22 cellular contexts compared by ENCODE assay signal in the genomic region with DNA sequence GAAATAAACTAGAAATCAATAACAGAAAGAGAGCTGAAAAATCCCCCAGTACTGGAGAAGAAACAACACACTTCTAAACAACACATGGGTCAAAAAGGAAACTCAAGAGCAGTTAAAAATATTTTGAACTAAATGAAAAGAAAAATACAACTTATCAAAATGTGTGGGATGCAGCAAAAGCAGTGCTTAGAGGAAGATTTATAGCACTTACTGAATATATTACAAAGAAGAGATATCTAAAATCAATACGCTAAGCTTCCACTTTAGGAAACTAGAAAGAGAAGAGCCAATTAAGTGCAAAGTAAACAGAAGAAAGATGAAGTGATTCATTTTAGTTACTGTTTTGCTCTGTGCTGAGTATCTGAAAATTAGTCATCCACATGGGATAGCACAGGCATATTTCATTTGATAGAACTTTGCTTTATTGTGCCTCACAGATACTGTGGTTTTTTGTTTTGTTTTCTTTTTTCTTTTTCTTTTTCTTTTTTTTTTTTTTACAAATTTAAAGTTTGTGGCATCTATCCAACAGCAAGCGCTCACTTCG. TPM values are rescaled to one million over a fixed set of nuclear protein-coding genes. Genes with fewer than 3 reads are reported as not detected.
DNase-seq lines count a peak whose midpoint lies in the region; ATAC-seq, FAIRE-seq and TF ChIP-seq lines count a peak whose summit lies in the region.
"Had no signal": no experiment of that assay in that cellular context is flagged by ENCODE, and none has a peak within 500 bp of the region (broad histone marks: within the 10 kb centered on the region; RNA-seq: fewer than 3 reads in every experiment).

No MANE protein-coding gene starts in this region.

- H3F3A ChIP-seq in PC-9 (ENCODE audit: insufficient read depth, low read depth): peaks cover 15% of the 10 kb centered on the region

- no peaks in the 10 kb centered on the region for H3K27me3 Mint-ChIP-seq in T-cell

- H3K36me3 Mint-ChIP-seq in T-cell: peaks cover 9% of the 10 kb centered on the region

- no peak for FAIRE-seq in HepG2 (lab: Jason Lieb, UNC)
- peak; percentile 82 for FAIRE-seq in RCC 7860 (lab: Jason Lieb, UNC)
- FAIRE-seq: HTR-8/SVneo had no signal

- BruUV-seq in HepG2 (replicated peaks; lab: Mats Ljungman, UMichigan): no TSS peak
- no TSS peak for BruUV-seq in PC-9 (replicated peaks; lab: Mats Ljungman, UMichigan)

- WGBS in HepG2 (ENCODE audit: low lambda C conversion rate): 93% methylated on average over 3 of the region's 3 CpGs
- WGBS in right lobe of liver (ENCODE audit: insufficient coverage, low coverage, low lambda C conversion rate, missing lambda C conversion rate): 90% methylated on average over 3 of the region's 3 CpGs

- peaks cover 0 to 4% (median 4%) of the 10 kb centered on the region in 3 donors for H3K4me1 Mint-ChIP-seq in T-cell

- H3K79me2 ChIP-seq in HepG2 (ENCODE audit: insufficient read depth, low read length) (peaks cover 29% of the 10 kb centered on the region), PC-9 (ENCODE audit: low read depth) (peaks cover 99% of the 10 kb centered on the region)

- TF ChIP-seq RAD21 in HepG2 (CRISPR knock-in tag; IDR thresholded peaks at IDR 0.05): no peak

- in situ Hi-C loops in HepG2 (cut with HindIII; ENCODE audit: extremely low pct_ligation_motif_present, low pct_unique_long_range_greater_than_20kb): no loop called here

- H3K9me3 ChIP-seq in HepG2 (ENCODE audit: low read length): peaks cover 10% of the 10 kb centered on the region; the same call in 1 of the 2 replicates
- H3K9me3 ChIP-seq in right lobe of liver: no peaks in the 10 kb centered on the region
- peaks cover 6% of the 10 kb centered on the region; the same call in 1 of the 2 replicates for H3K9me3 ChIP-seq in PC-9 (ENCODE audit: insufficient read depth, low read depth)

- no peak overlapping the region for H3K4me3 Mint-ChIP-seq in T-cell
- H3K4me3 Mint-ChIP-seq: IgD-negative memory B cell had no signal

- POLR2A ChIA-PET in HepG2 (lab: Yijun Ruan, JAX): interaction anchor here (1.8 kb wide), 1 partner anchor 16 kb away, joined by 6 read pairs; the partner anchor contains the start of gene TGFA
- POLR2A ChIA-PET in T-cell (lab: Charles Lee): no interaction called here
- POLR2A ChIA-PET in PC-9 (lab: Charles Lee; ENCODE audit: unreplicated experiment): no interaction called here

- H2AFZ ChIP-seq in HepG2 (ENCODE audit: low read length) (no peak overlapping the region), PC-9 (no peak overlapping the region)

- intact Hi-C loops in HepG2 (cut with micrococcal nuclease; ENCODE audit: unreplicated experiment) (no loop called here), right lobe of liver (cut with DNase I) (no loop called here), PC-9 (cut with micrococcal nuclease; ENCODE audit: unreplicated experiment) (no loop called here)

- H3K4me1 ChIP-seq in HepG2 (ENCODE audit: insufficient read depth, low read length): peaks cover 50% of the 10 kb centered on the region
- H3K4me1 ChIP-seq in right lobe of liver: no peaks in the 10 kb centered on the region
- peaks cover 19% of the 10 kb centered on the region for H3K4me1 ChIP-seq in foreskin keratinocyte
- H3K4me1 ChIP-seq in PC-9 (replicated peaks; ENCODE audit: insufficient read depth): peaks cover 48% of the 10 kb centered on the region

- H3K4me3 ChIP-seq in HepG2 (replicated peaks in 1 of 3; ENCODE audit: insufficient read depth in 1 of 3, low read depth in 2 of 3, low read length in 3 of 3) (no peak overlapping the region), right lobe of liver (no peak overlapping the region), PC-9 (no peak overlapping the region)
- H3K4me3 ChIP-seq: MG63 had no signal

- H4K20me1 ChIP-seq in HepG2 (ENCODE audit: insufficient read depth, low read length) (no peaks in the 10 kb centered on the region), PC-9 (ENCODE audit: insufficient read depth) (no peaks in the 10 kb centered on the region)

- H3K27ac ChIP-seq in HepG2 (ENCODE audit: extremely low read length, insufficient read depth, low read length): no peak overlapping the region
- H3K27ac ChIP-seq in right lobe of liver: no peak overlapping the region
- H3K27ac ChIP-seq in foreskin keratinocyte: peak overlapping the region; percentile 66
- no peak overlapping the region for H3K27ac ChIP-seq in PC-9
- H3K27ac ChIP-seq: C4-2B, HL-60 had no signal

- H3K27ac Mint-ChIP-seq in T-cell: no peak overlapping the region
- H3K27ac Mint-ChIP-seq: IgD-negative memory B cell had no signal

- 0 out of 2 replicates have a peak, but pooled peaks cover 4% of the 10 kb centered on the region for H3K9me2 ChIP-seq in PC-9 (ENCODE audit: insufficient read depth)

- no peak overlapping the region for H3K4me2 ChIP-seq in HepG2 (ENCODE audit: low read depth, low read length)
- H3K4me2 ChIP-seq in PC-9: no peak overlapping the region

- DNase-seq in HepG2 (ENCODE audit: low spot score) (no peak), right lobe of liver (no peak), RCC 7860 (ENCODE audit: low spot score) (no peak), foreskin keratinocyte (no peak), T-cell (no peak), PC-9 (no peak)
- DNase-seq: ACHN, GDM1, H7, Karpas-422, MG63, NCI-H1048, NCI-H1436, NCI-H2081 treated with DMSO at 0.1 percent for 48 hours, NCI-H226, NCI-H524, NCI-H82 had no signal

- ATAC-seq in HepG2 (no peak), right lobe of liver (no peak), foreskin keratinocyte (peak; percentile 29), HG03378 (IDR thresholded peaks at IDR 0.05; ENCODE audit: unreplicated experiment) (no peak), T-cell (replicated peaks in 1 of 4) (no peak)

- no peak overlapping the region for H3K9ac ChIP-seq in HepG2 (ENCODE audit: insufficient read depth, low read depth, low read length)

- TF ChIP-seq POLR2A in HepG2 (IDR thresholded peaks at IDR 0.05; ENCODE audit: insufficient read depth in 1 of 2, low read depth in 2 of 2, low read length in 2 of 2): no peak
- TF ChIP-seq POLR2A in right lobe of liver (IDR thresholded peaks at IDR 0.05): no peak

- TF ChIP-seq EP300 in HepG2 (IDR thresholded peaks at IDR 0.05; ENCODE audit: low read depth in 2 of 2, low read length in 2 of 2): no peak
- TF ChIP-seq EP300 in HepG2 (CRISPR knock-in tag; IDR thresholded peaks at IDR 0.05; ENCODE audit: borderline replicate concordance): no peak

- peaks cover 0 to 7% (median 7%) of the 10 kb centered on the region in 3 donors for H3K9me3 Mint-ChIP-seq in T-cell

- H3K36me3 ChIP-seq in HepG2 (replicated peaks in 1 of 2; ENCODE audit: control insufficient read depth in 1 of 2, insufficient read depth in 2 of 2, low read length in 2 of 2): no peaks in the 10 kb centered on the region; a peak in 1 of 5 replicates
- no peaks in the 10 kb centered on the region for H3K36me3 ChIP-seq in right lobe of liver
- H3K36me3 ChIP-seq in PC-9 (ENCODE audit: low read depth): peaks cover 25% of the 10 kb centered on the region
- H3K36me3 ChIP-seq: MG63 had no signal

- TF ChIP-seq CTCF in HepG2 (CRISPR knock-in tag; IDR thresholded peaks at IDR 0.05) (no peak), right lobe of liver (IDR thresholded peaks at IDR 0.05) (no peak), foreskin keratinocyte (conservative IDR thresholded peaks at IDR 0.05) (no peak), PC-9 (conservative IDR thresholded peaks at IDR 0.05) (no peak)

- CTCF ChIA-PET in HepG2 (lab: Yijun Ruan, JAX; ENCODE audit: low intra/inter-chr PET ratio, low total read pairs) (no interaction called here), T-cell (lab: Charles Lee) (no interaction called here), PC-9 (lab: Charles Lee) (no interaction called here)

- H3K27me3 ChIP-seq in HepG2 (ENCODE audit: control insufficient read depth in 1 of 2, insufficient read depth in 2 of 2, low read length in 2 of 2): no peaks in the 10 kb centered on the region
- H3K27me3 ChIP-seq in right lobe of liver: no peaks in the 10 kb centered on the region
- no peaks in the 10 kb centered on the region for H3K27me3 ChIP-seq in foreskin keratinocyte
- H3K27me3 ChIP-seq in PC-9 (ENCODE audit: insufficient read depth, low read depth): no peaks in the 10 kb centered on the region
- H3K27me3 ChIP-seq: MG63 had no signal

TF ChIP-seq in HepG2, 621 proteins besides CTCF, POLR2A, EP300 and RAD21:
- no peak for TF ChIP-seq LBX2 (CRISPR knock-in tag; IDR thresholded peaks at IDR 0.05; ENCODE audit: borderline replicate concordance)
- TF ChIP-seq ZFP90 (CRISPR knock-in tag; IDR thresholded peaks at IDR 0.05; ENCODE audit: borderline replicate concordance): peak; percentile 87
TF ChIP-seq in HepG2: peak in this region for 1.

RNA-seq across cellular contexts. Expression of gene TGFA, which starts 17.0 kb away (rescaled TPM):
- total RNA-seq in HepG2 (2016; rRNA removed; fragmentation: Illumina TruSeq; extraction: Trizol): 12.5 and 15.3 TPM in 2 replicates
- 1.3 and 1.5 TPM in 2 replicates for total RNA-seq in HepG2 (2016; cell fraction: cytosol; rRNA removed; fragmentation: Illumina TruSeq; extraction: Trizol; ENCODE audit: low read depth)
- 11.9 and 15.9 TPM in 2 replicates for total RNA-seq in HepG2 (2016; cell fraction: insoluble cytoplasmic fraction; rRNA removed; fragmentation: Illumina TruSeq; extraction: Trizol)
- total RNA-seq in HepG2 (2016; cell fraction: membrane; rRNA removed; fragmentation: Illumina TruSeq; extraction: Trizol): 7.3 and 8.5 TPM in 2 replicates
- 17.0 and 19.4 TPM in 2 replicates for total RNA-seq in HepG2 (2016; cell fraction: nucleus; rRNA removed; fragmentation: Illumina TruSeq; extraction: Trizol)
- 6.7 and 7.8 TPM in 2 replicates for polyA plus RNA-seq in HepG2 (2011; rRNA removed)
- polyA plus RNA-seq in HepG2 (2011; cell fraction: cytosol; rRNA removed): 7.9 and 10.8 TPM in 2 replicates
- polyA plus RNA-seq in HepG2 (2011; cell fraction: nucleus; rRNA removed): 9.1 and 10.7 TPM in 2 replicates
- 12.3 and 20.7 TPM in 2 replicates for polyA plus RNA-seq in HepG2 (2012)
- 1.3 and 1.4 TPM in 2 replicates for polyA plus RNA-seq in HepG2 (2016; cell fraction: cytosol; fragmentation: Illumina TruSeq; extraction: Trizol; ENCODE audit: low read depth)
- 9.8 and 11.3 TPM in 2 replicates for polyA plus RNA-seq in HepG2 (2016; cell fraction: insoluble cytoplasmic fraction; fragmentation: Illumina TruSeq; extraction: Trizol; ENCODE audit: low read depth)
- 4.6 and 4.7 TPM in 2 replicates for polyA plus RNA-seq in HepG2 (2016; cell fraction: membrane; fragmentation: Illumina TruSeq; extraction: Trizol; ENCODE audit: low read depth)
- 19.9 and 20.7 TPM in 2 replicates for polyA plus RNA-seq in HepG2 (2016; cell fraction: nucleus; fragmentation: Illumina TruSeq; extraction: Trizol; ENCODE audit: insufficient read depth, low read depth)
- polyA minus RNA-seq in HepG2 (2011; rRNA and poly(A)+ RNA removed; ENCODE audit: low replicate concordance): 9.7 and 45.0 TPM in 2 replicates
- 14.3 and 16.0 TPM in 2 replicates for polyA minus RNA-seq in HepG2 (2011; cell fraction: cytosol; rRNA and poly(A)+ RNA removed)
- 11.7 and 14.8 TPM in 2 replicates for polyA minus RNA-seq in HepG2 (2011; cell fraction: nucleus; rRNA and poly(A)+ RNA removed)
- 1 to 10 TPM; 2.1 to 5.1 (median 4.4) TPM for total RNA-seq in right lobe of liver
- 87.7 and 92.6 TPM in 2 replicates for total RNA-seq in foreskin keratinocyte
- 30.5 and 37.1 TPM in 2 replicates for polyA plus RNA-seq in foreskin keratinocyte
- 1 to 10 TPM; 1.2 to 8.3 (median 4.5) TPM for total RNA-seq in T-cell
- 27.7 and 36.4 TPM in 2 replicates for total RNA-seq in PC-9 (2021)
